ENCODE assay signal across 18 cellular contexts in the genomic region with DNA sequence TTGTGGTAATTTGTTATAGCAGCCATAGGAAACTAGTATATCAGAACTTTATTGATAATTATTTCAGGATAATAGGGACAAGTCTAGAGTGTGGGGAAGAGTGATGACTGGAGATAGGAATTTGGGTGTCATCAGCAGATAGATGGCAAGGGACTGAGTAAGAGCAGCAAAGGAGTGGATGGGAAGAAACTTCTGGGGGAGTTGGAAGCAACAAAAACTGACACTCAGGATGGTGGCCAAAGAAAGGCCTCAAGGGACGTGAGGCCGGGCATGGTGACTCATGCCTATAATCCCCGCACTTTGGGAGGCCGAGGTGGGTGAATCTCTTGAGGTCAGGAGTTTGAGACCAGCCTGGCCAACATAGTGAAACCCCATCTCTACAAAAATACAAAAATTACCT. TPM values are rescaled to one million over a fixed set of nuclear protein-coding genes. Genes with fewer than 3 reads are reported as not detected.
DNase-seq lines count a peak whose midpoint lies in the region; ATAC-seq and TF ChIP-seq lines count a peak whose summit lies in the region.
"Had no signal": no experiment of that assay in that cellular context is flagged by ENCODE, and none has a peak within 500 bp of the region (broad histone marks: within the 10 kb centered on the region; RNA-seq: fewer than 3 reads in every experiment).

No MANE protein-coding gene starts in this region.

- TF ChIP-seq RAD21 in IMR-90 (IDR thresholded peaks at IDR 0.05; ENCODE audit: low read length) = no peak

- H3K27me3 ChIP-seq in IMR-90 (ENCODE audit: control insufficient read depth, insufficient read depth, low read length) (no peaks in the 10 kb centered on the region), endodermal cell (ENCODE audit: control insufficient read depth, insufficient read depth, low read length, poor library complexity, severe bottlenecking) (no peaks in the 10 kb centered on the region), heart right ventricle (no peaks in the 10 kb centered on the region)
- H3K27me3 ChIP-seq: BLaER1 treated with 17β-estradiol and CSF1 and Interleukin-3, amounts not matched to agents 10 nM and 100 nM; SJSA1 had no signal

- peaks cover 3% of the 10 kb centered on the region for H3K36me3 Mint-ChIP-seq in endodermal cell (ENCODE audit: low read depth)

- no CpG with 5 or more reads among the region's 4 CpGs for WGBS in IMR-90 (ENCODE audit: extremely low coverage in 2 of 2, insufficient read length in 1 of 2), 2 experiments
- WGBS in endodermal cell (ENCODE audit: insufficient coverage in 1 of 2, insufficient read length in 1 of 2), 2 experiments = 97% methylated on average over 3 of the region's 4 CpGs; no CpG with 5 or more reads in 1 of the 2 experiments
- 72 to 80% methylated on average over 4 of the region's 4 CpGs for WGBS in heart right ventricle, 2 donors

- H3K56ac ChIP-seq in IMR-90 (ENCODE audit: extremely low read depth, insufficient read depth, low read length) = no peak overlapping the region

- POLR2A ChIA-PET in IMR-90 (lab: Charles Lee; ENCODE audit: unreplicated experiment) = no interaction called here

- dilution Hi-C loops in IMR-90 (cut with HindIII; ENCODE audit: low sequenced_read_pairs, unreplicated experiment) = no loop called here

- ATAC-seq in IMR-90 (ENCODE audit: low read depth) (peak; percentile 14; the same call in 1 of the 2 replicates), SK-N-SH treated with all-trans-retinoic acid at 6 μM for 48 hours (no peak), heart right ventricle (no peak), GM18868 (IDR thresholded peaks at IDR 0.05; ENCODE audit: unreplicated experiment) (no peak)

- no peaks in the 10 kb centered on the region for H3K4me1 Mint-ChIP-seq in endodermal cell
- H3K4me1 Mint-ChIP-seq: IgD-negative memory B cell had no signal

- no peak overlapping the region for H4K8ac ChIP-seq in IMR-90 (ENCODE audit: low read depth in 2 of 2, low read length in 2 of 2)

- DNase-seq in EL (peak; percentile 71), IMR-90 (peak; percentile 17), endodermal cell (peak; percentile 7), NCI-H187 treated with DMSO at 0.1 percent for 48 hours (lab: John Stamatoyannopoulos, UW) (no peak), heart right ventricle (no peak)
- DNase-seq: DMS 273 treated with DMSO at 0.1 percent for 48 hours, H9, MV-4-11, NCI-H1417 treated with DMSO at 0.1 percent for 48 hours, NCI-H2029 treated with DMSO at 0.1 percent for 48 hours, NCI-H510A, NCI-H774, SW 1271 had no signal

- no peak overlapping the region for H3K18ac ChIP-seq in IMR-90 (ENCODE audit: low read depth, low read length)

- no peaks in the 10 kb centered on the region for H3K9me1 ChIP-seq in IMR-90 (ENCODE audit: insufficient read depth, low read length)

- no peak overlapping the region for H2AK9ac ChIP-seq in IMR-90 (replicated peaks; ENCODE audit: low read depth, low read length, poor library complexity)

- H2AFZ ChIP-seq in IMR-90 (replicated peaks; ENCODE audit: low read length, poor library complexity) = no peak overlapping the region

- H4K5ac ChIP-seq in IMR-90 (ENCODE audit: low read depth, low read length) = no peak overlapping the region

- no peak overlapping the region for H3K4me2 ChIP-seq in IMR-90 (ENCODE audit: low read depth, low read length)
- H3K4me2 ChIP-seq: BLaER1 treated with 17β-estradiol and CSF1 and Interleukin-3, amounts not matched to agents 10 nM and 100 nM had no signal

- in situ Hi-C loops in IMR-90 (cut with MboI; ENCODE audit: low sequenced_read_pairs) = no loop called here

- peaks cover 64% of the 10 kb centered on the region for H3K9me3 Mint-ChIP-seq in endodermal cell

- no peak overlapping the region for H3K14ac ChIP-seq in IMR-90 (replicated peaks; ENCODE audit: low read depth, low read length)

- BruUV-seq in IMR-90 (replicated peaks; lab: Mats Ljungman, UMichigan) = no TSS peak

- no peak overlapping the region for H2AK5ac ChIP-seq in IMR-90 (ENCODE audit: low read depth, low read length)

- H3K27ac ChIP-seq in IMR-90 (ENCODE audit: insufficient read depth, low read length) (no peak overlapping the region), endodermal cell (ENCODE audit: low read depth, low read length) (no peak overlapping the region), heart right ventricle (no peak overlapping the region)
- H3K27ac ChIP-seq: BLaER1 treated with 17β-estradiol and CSF1 and Interleukin-3, amounts not matched to agents 10 nM and 100 nM; SJSA1 had no signal

- no peak overlapping the region for H2BK120ac ChIP-seq in IMR-90 (ENCODE audit: low read depth, low read length)

- H3K9ac ChIP-seq in IMR-90 (ENCODE audit: low read depth, low read length) (no peak overlapping the region), endodermal cell (ENCODE audit: extremely low read depth, low read length, poor library complexity, severe bottlenecking) (no peak overlapping the region)
- H3K9ac ChIP-seq: BLaER1 treated with 17β-estradiol and CSF1 and Interleukin-3, amounts not matched to agents 10 nM and 100 nM had no signal

- TF ChIP-seq POLR2A in IMR-90 (IDR thresholded peaks at IDR 0.05; ENCODE audit: low read depth, low read length) = no peak

- no peak overlapping the region for H2BK5ac ChIP-seq in IMR-90 (ENCODE audit: low read depth, low read length, poor library complexity, severe bottlenecking)

- no peak overlapping the region for H3K4me3 Mint-ChIP-seq in endodermal cell
- H3K4me3 Mint-ChIP-seq: H9 had no signal

- no peaks in the 10 kb centered on the region for H3K79me1 ChIP-seq in IMR-90 (ENCODE audit: low read depth in 1 of 2, low read length in 2 of 2)

- H2BK20ac ChIP-seq in IMR-90 (ENCODE audit: low read depth, low read length) = no peak overlapping the region

- TF ChIP-seq CTCF in IMR-90 (conservative IDR thresholded peaks at IDR 0.05; ENCODE audit: low read depth, low read length) (no peak), endodermal cell (conservative IDR thresholded peaks at IDR 0.05) (no peak), heart right ventricle (IDR thresholded peaks at IDR 0.05) (no peak)

- no peaks in the 10 kb centered on the region for H4K20me1 ChIP-seq in IMR-90 (ENCODE audit: insufficient read depth, low read length)
- H4K20me1 ChIP-seq: BLaER1 treated with 17β-estradiol and CSF1 and Interleukin-3, amounts not matched to agents 10 nM and 100 nM had no signal

- H3K9me3 ChIP-seq in IMR-90 (ENCODE audit: control insufficient read depth, insufficient read depth, low read length) (no peaks in the 10 kb centered on the region), endodermal cell (ENCODE audit: control insufficient read depth, low read length) (no peaks in the 10 kb centered on the region), heart right ventricle (no peaks in the 10 kb centered on the region)
- H3K9me3 ChIP-seq: BLaER1 treated with 17β-estradiol and CSF1 and Interleukin-3, amounts not matched to agents 10 nM and 100 nM; SJSA1 had no signal

- CTCF ChIA-PET in IMR-90 (lab: Yijun Ruan, JAX) = no interaction called here

- H3K27me3 Mint-ChIP-seq in endodermal cell (ENCODE audit: insufficient read depth) = peaks cover 2% of the 10 kb centered on the region
- H3K27me3 Mint-ChIP-seq: IgD-negative memory B cell had no signal

- no peak overlapping the region for H4K91ac ChIP-seq in IMR-90 (ENCODE audit: insufficient read depth, low read depth, low read length)

- H3K27ac Mint-ChIP-seq in endodermal cell = no peak overlapping the region
- H3K27ac Mint-ChIP-seq: H9 had no signal

- no peak overlapping the region for H2BK15ac ChIP-seq in IMR-90 (ENCODE audit: low read depth, low read length)

- H3K23ac ChIP-seq in IMR-90 (ENCODE audit: low read depth, low read length) = no peak overlapping the region

- H3K4ac ChIP-seq in IMR-90 (ENCODE audit: low read depth, low read length) = no peak overlapping the region

- H3K4me1 ChIP-seq in IMR-90 (ENCODE audit: control insufficient read depth, insufficient read depth, low read length) (no peaks in the 10 kb centered on the region), endodermal cell (ENCODE audit: control insufficient read depth, insufficient read depth, low read length) (no peaks in the 10 kb centered on the region), heart right ventricle (no peaks in the 10 kb centered on the region)
- H3K4me1 ChIP-seq: BLaER1 treated with 17β-estradiol and CSF1 and Interleukin-3, amounts not matched to agents 10 nM and 100 nM; SJSA1 had no signal

- no peak overlapping the region for H3K4me3 ChIP-seq in IMR-90 (ENCODE audit: insufficient read depth, low read depth, low read length)
- no peak overlapping the region for H3K4me3 ChIP-seq in endodermal cell (ENCODE audit: low read length)
- no peak overlapping the region for H3K4me3 ChIP-seq in heart right ventricle
- H3K4me3 ChIP-seq: BLaER1 treated with 17β-estradiol and CSF1 and Interleukin-3, amounts not matched to agents 10 nM and 100 nM; SJSA1 had no signal

- intact Hi-C loops in IMR-90 (cut with micrococcal nuclease) (no loop called here), heart right ventricle (cut with DNase I) (no loop called here)

- no peaks in the 10 kb centered on the region for H3K36me3 ChIP-seq in IMR-90 (ENCODE audit: control insufficient read depth, insufficient read depth, low read length)
- no peaks in the 10 kb centered on the region for H3K36me3 ChIP-seq in endodermal cell (ENCODE audit: control insufficient read depth, insufficient read depth, low read length)
- no peaks in the 10 kb centered on the region for H3K36me3 ChIP-seq in heart right ventricle
- H3K36me3 ChIP-seq: BLaER1 treated with 17β-estradiol and CSF1 and Interleukin-3, amounts not matched to agents 10 nM and 100 nM; SJSA1 had no signal

TF ChIP-seq in IMR-90, 13 proteins besides CTCF, POLR2A, EP300 and RAD21 (continues in another document):
- TF ChIP-seq RCOR1 (IDR thresholded peaks at IDR 0.05; ENCODE audit: insufficient replicate concordance, low read length) (no peak), BHLHE40 (IDR thresholded peaks at IDR 0.05; ENCODE audit: low read depth, low read length) (no peak)

RNA-seq across cellular contexts. Expression of gene SLC25A5, which starts 9.1 kb away (rescaled TPM):
- total RNA-seq in IMR-90 (2012; rRNA removed) = 216 and 282 TPM in 2 replicates
- polyA plus RNA-seq in IMR-90 (2012; rRNA removed) = 247 and 337 TPM in 2 replicates
- polyA plus RNA-seq in IMR-90 (2012; cell fraction: cytosol; rRNA removed) = 176 and 222 TPM in 2 replicates
- 114 and 168 TPM in 2 replicates for polyA plus RNA-seq in IMR-90 (2012; cell fraction: nucleus; rRNA removed; ENCODE audit: low replicate concordance)
- 100 to 1,000 TPM; 321 TPM for total RNA-seq in endodermal cell
- 339 TPM for polyA plus RNA-seq in endodermal cell (2013, experiment 1 of 2)
- polyA plus RNA-seq in endodermal cell (2013, experiment 2 of 2) = 304 TPM
- 100 to 1,000 TPM; 133 to 287 (median 184) TPM for total RNA-seq in heart right ventricle
- polyA plus RNA-seq in heart right ventricle = 100 to 1,000 TPM in 1 of 2 donors, 10 to 100 TPM in 1; 43.3 to 482 TPM

Comparison
In these comparisons a context has a peak if more than half of its experiments do, and no peak if none do; other contexts are left out.
1. DNase-seq: peak in EL (single experiment), IMR-90 (single experiment) and endodermal cell (single experiment); none in NCI-H187 treated with DMSO at 0.1 percent for 48 hours (single experiment) and heart right ventricle (0 of 2).